19 cellular contexts compared by ENCODE assay signal in genomic region chr11:218815-219593, GRCh38. TPM values are rescaled to one million over a fixed set of nuclear protein-coding genes. Genes with fewer than 3 reads are reported as not detected.
"Had no signal": no experiment of that assay in that cellular context is flagged by ENCODE, and none has a peak within 500 bp of the region (broad histone marks: within the 10 kb centered on the region; RNA-seq: fewer than 3 reads in every experiment).

No MANE protein-coding gene starts in this region.

- DNase-seq: activated CD4-positive, CD25-positive, alpha-beta regulatory T cell treated with anti-CD3 and anti-CD28 coated beads, Interleukin-2, amount 50 U/mL, for 72 hours; activated CD8-positive, alpha-beta T cell treated with anti-CD3 and anti-CD28 coated beads for 36 hours; activated naive CD8-positive, alpha-beta T cell treated with anti-CD3 and anti-CD28 coated beads, Interleukin-2, amount 10 ng/mL, durations not matched to agents 7 days and 5 days; heart left ventricle; left colon; SK-N-SH; stimulated activated CD4-positive, alpha-beta T cell treated with anti-CD3 and anti-CD28 coated beads, Interleukin-12 subunit alpha, Interleukin-12 subunit beta, amount 100 ng/mL, for 4 hours had no signal

- H3K4me1 Mint-ChIP-seq: activated naive CD8-positive, alpha-beta T cell treated with anti-CD3 and anti-CD28 coated beads, Interleukin-2, amount 10 ng/mL, durations not matched to agents 7 days and 5 days had no signal

- H3K27ac ChIP-seq: heart left ventricle, prostate gland, right lobe of liver had no signal

- H3K9me3 Mint-ChIP-seq: activated CD8-positive, alpha-beta T cell treated with anti-CD3 and anti-CD28 coated beads for 36 hours; activated naive CD8-positive, alpha-beta T cell treated with anti-CD3 and anti-CD28 coated beads, Interleukin-2, amount 10 ng/mL, durations not matched to agents 7 days and 5 days; activated T-helper 2 cell treated with anti-CD3 and anti-CD28 coated beads, Interferon-gamma antibody, Interleukin-2, Interleukin-4, amounts not matched to agents 10 μg/mL and 5 μg/mL and 100 μg/mL, durations not matched to agents 14 hours and 24 hours and 36 hours; naive thymus-derived CD4-positive, alpha-beta T cell; stimulated activated naive CD8-positive, alpha-beta T cell treated with anti-CD3 and anti-CD28 coated beads, Interleukin-15, Interleukin-2, amounts not matched to agents 100 ng/mL and 50 ng/mL, for 24 hours had no signal

- H3K27ac Mint-ChIP-seq: activated CD8-positive, alpha-beta T cell treated with anti-CD3 and anti-CD28 coated beads for 36 hours; activated naive CD8-positive, alpha-beta T cell treated with anti-CD3 and anti-CD28 coated beads, Interleukin-2, amount 10 ng/mL, durations not matched to agents 7 days and 5 days; activated T-helper 2 cell treated with anti-CD3 and anti-CD28 coated beads, Interferon-gamma antibody, Interleukin-2, Interleukin-4, amounts not matched to agents 10 μg/mL and 5 μg/mL and 100 μg/mL, durations not matched to agents 14 hours and 24 hours and 36 hours; stimulated activated naive CD8-positive, alpha-beta T cell treated with anti-CD3 and anti-CD28 coated beads, Interleukin-15, Interleukin-2, amounts not matched to agents 100 ng/mL and 50 ng/mL, for 24 hours had no signal

- ATAC-seq: activated CD8-positive, alpha-beta T cell treated with anti-CD3 and anti-CD28 coated beads for 36 hours; heart left ventricle; left colon; naive thymus-derived CD4-positive, alpha-beta T cell; right lobe of liver had no signal

- H3K4me3 ChIP-seq: heart left ventricle, prostate gland, right lobe of liver had no signal

- H3K27me3 ChIP-seq: heart left ventricle, right lobe of liver had no signal

- H3K4me3 Mint-ChIP-seq: activated CD8-positive, alpha-beta T cell treated with anti-CD3 and anti-CD28 coated beads for 36 hours; activated naive CD8-positive, alpha-beta T cell treated with anti-CD3 and anti-CD28 coated beads, Interleukin-2, amount 10 ng/mL, durations not matched to agents 7 days and 5 days; naive thymus-derived CD4-positive, alpha-beta T cell; stimulated activated naive CD8-positive, alpha-beta T cell treated with anti-CD3 and anti-CD28 coated beads, Interleukin-15, Interleukin-2, amounts not matched to agents 100 ng/mL and 50 ng/mL, for 24 hours had no signal

- H3K9me3 ChIP-seq: heart left ventricle, prostate gland, right lobe of liver, SK-N-SH had no signal

- H3K4me1 ChIP-seq: prostate gland, right lobe of liver had no signal

- H3K27me3 Mint-ChIP-seq: activated CD8-positive, alpha-beta T cell treated with anti-CD3 and anti-CD28 coated beads for 36 hours; activated naive CD8-positive, alpha-beta T cell treated with anti-CD3 and anti-CD28 coated beads, Interleukin-2, amount 10 ng/mL, durations not matched to agents 7 days and 5 days; naive thymus-derived CD4-positive, alpha-beta T cell; stimulated activated naive CD8-positive, alpha-beta T cell treated with anti-CD3 and anti-CD28 coated beads, Interleukin-15, Interleukin-2, amounts not matched to agents 100 ng/mL and 50 ng/mL, for 24 hours had no signal

RNA-seq across cellular contexts. Expression of gene SCGB1C1, which starts 26.1 kb away (rescaled TPM):
- total RNA-seq: activated CD8-positive, alpha-beta T cell treated with anti-CD3 and anti-CD28 coated beads for 36 hours; activated naive CD8-positive, alpha-beta T cell treated with anti-CD3 and anti-CD28 coated beads, Interleukin-2, amount 10 ng/mL, durations not matched to agents 7 days and 5 days; activated T-helper 2 cell treated with anti-CD3 and anti-CD28 coated beads, Interferon-gamma antibody, Interleukin-2, Interleukin-4, amounts not matched to agents 10 μg/mL and 5 μg/mL and 100 μg/mL, durations not matched to agents 14 hours and 24 hours and 36 hours; aorta; bronchial epithelial cell; fibroblast of lung; frontal cortex; heart left ventricle; left colon; lung microvascular endothelial cell; mononuclear cell; naive thymus-derived CD4-positive, alpha-beta T cell; prostate gland; right lobe of liver; T-helper 2 cell treated with Interferon-gamma antibody and Interleukin-4, amounts not matched to agents 100 ng/mL and 5 ng/mL, for 36 hours had no signal
- polyA plus RNA-seq: aorta; fibroblast of lung; heart left ventricle; naive thymus-derived CD4-positive, alpha-beta T cell; SK-N-SH had no signal
